20 cellular contexts compared by ENCODE assay signal in the genomic region with DNA sequence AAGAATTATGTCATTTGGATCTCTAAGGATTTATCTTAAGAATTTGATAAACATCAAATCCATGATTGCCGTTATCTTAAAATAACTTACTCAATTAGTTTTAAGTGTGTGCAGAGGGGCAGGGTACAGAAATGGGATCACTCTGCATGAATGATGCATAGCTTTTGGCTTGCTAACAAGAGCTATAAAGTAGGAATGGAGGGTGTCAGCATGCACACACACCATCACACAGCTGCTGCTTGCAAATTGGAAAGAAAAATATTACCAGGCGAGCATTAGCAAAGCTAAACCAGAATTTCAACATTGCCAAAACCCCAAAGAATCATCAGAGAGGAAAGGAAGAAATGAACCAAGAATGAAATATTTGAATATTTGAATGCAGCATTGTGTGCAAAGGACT.
DNase-seq lines count a peak whose midpoint lies in the region; ATAC-seq, FAIRE-seq and TF ChIP-seq lines count a peak whose summit lies in the region.
"Had no signal": no experiment of that assay in that cellular context is flagged by ENCODE, and none has a peak within 500 bp of the region (broad histone marks: within the 10 kb centered on the region; RNA-seq: fewer than 3 reads in every experiment).

No MANE protein-coding gene starts in this region.

- no peaks in the 10 kb centered on the region for H3K36me3 ChIP-seq in MG63
- no peaks in the 10 kb centered on the region for H3K36me3 ChIP-seq in astrocyte (ENCODE audit: insufficient read depth, low read length)
- no peaks in the 10 kb centered on the region for H3K36me3 ChIP-seq in mucosa of descending colon (ENCODE audit: low read depth)
- no peaks in the 10 kb centered on the region for H3K36me3 ChIP-seq in OCI-LY7 (ENCODE audit: insufficient read depth, low read length)

- H4K20me1 ChIP-seq in astrocyte (ENCODE audit: insufficient read depth, low read length) (no peaks in the 10 kb centered on the region), OCI-LY7 (ENCODE audit: insufficient read depth, low read length) (no peaks in the 10 kb centered on the region)

- H3K27ac Mint-ChIP-seq in astrocyte (ENCODE audit: unreplicated experiment), result no peak overlapping the region
- H3K27ac Mint-ChIP-seq: CD14-positive monocyte, HFFc6 had no signal

- H3K9ac ChIP-seq in astrocyte (ENCODE audit: low read length), result no peak overlapping the region
- H3K9ac ChIP-seq: KMS-11 had no signal

- H3K4me2 ChIP-seq in astrocyte (ENCODE audit: low read length) (no peak overlapping the region), OCI-LY7 (ENCODE audit: low read length) (no peak overlapping the region)
- H3K4me2 ChIP-seq: KMS-11 had no signal

- no peak overlapping the region for H3K27ac ChIP-seq in astrocyte (ENCODE audit: low read depth, low read length)
- no peak overlapping the region for H3K27ac ChIP-seq in OCI-LY7 (ENCODE audit: low read depth, low read length, poor library complexity, severe bottlenecking)
- H3K27ac ChIP-seq: KMS-11 had no signal

- ATAC-seq in HG02870 (IDR thresholded peaks at IDR 0.05; ENCODE audit: unreplicated experiment), result no peak
- ATAC-seq in mucosa of descending colon, result no peak
- ATAC-seq: SK-N-SH treated with all-trans-retinoic acid at 6 μM for 48 hours had no signal

- H3K4me1 Mint-ChIP-seq in astrocyte (ENCODE audit: low read depth, unreplicated experiment), result no peaks in the 10 kb centered on the region

- H3K27me3 Mint-ChIP-seq in astrocyte (ENCODE audit: low read depth, unreplicated experiment), result no peaks in the 10 kb centered on the region

- H3K27me3 ChIP-seq in MG63 (no peaks in the 10 kb centered on the region), astrocyte (ENCODE audit: insufficient read depth, low read length) (no peaks in the 10 kb centered on the region)

- POLR2A ChIA-PET in OCI-LY7 (lab: Charles Lee), result interaction anchor here (1.0 kb wide), 1 partner anchor 28 kb away, joined by 5 read pairs; no protein-coding TSS in a partner anchor

- no peaks in the 10 kb centered on the region for H3K36me3 Mint-ChIP-seq in astrocyte (ENCODE audit: low read depth, unreplicated experiment)
- H3K36me3 Mint-ChIP-seq: CD14-positive monocyte had no signal

- no peak for FAIRE-seq in astrocyte (lab: Jason Lieb, UNC)

- H3K4me3 Mint-ChIP-seq in astrocyte (ENCODE audit: unreplicated experiment), result no peak overlapping the region
- H3K4me3 Mint-ChIP-seq: CD14-positive monocyte, HFFc6 had no signal

- H3K4me1 ChIP-seq in astrocyte (ENCODE audit: insufficient read depth, low read length) (no peaks in the 10 kb centered on the region), mucosa of descending colon (ENCODE audit: low read depth) (no peaks in the 10 kb centered on the region), OCI-LY7 (ENCODE audit: insufficient read depth, low read length, poor library complexity, severe bottlenecking) (peaks cover 12% of the 10 kb centered on the region)

- no peaks in the 10 kb centered on the region for H3K9me2 ChIP-seq in OCI-LY7 (ENCODE audit: insufficient read depth, low read length)

- H3K9me3 ChIP-seq in MG63 (no peaks in the 10 kb centered on the region; the same call in 1 of the 2 replicates), astrocyte (ENCODE audit: insufficient read depth, low read depth, low read length) (no peaks in the 10 kb centered on the region), mucosa of descending colon (no peaks in the 10 kb centered on the region), OCI-LY7 (ENCODE audit: low read length) (no peaks in the 10 kb centered on the region)

- TF ChIP-seq CTCF in astrocyte (IDR thresholded peaks at IDR 0.05; ENCODE audit: insufficient read depth, low read depth, low read length) (no peak), fibroblast of mammary gland (conservative IDR thresholded peaks at IDR 0.05; ENCODE audit: control insufficient read depth, insufficient read depth, low read depth, low read length) (no peak), mucosa of descending colon (IDR thresholded peaks at IDR 0.05) (no peak), OCI-LY7 (conservative IDR thresholded peaks at IDR 0.05; ENCODE audit: low read length) (no peak)

- intact Hi-C loops in mucosa of descending colon (cut with DNase I, micrococcal nuclease), result no loop called here
- intact Hi-C loops in OCI-LY7 (cut with micrococcal nuclease; ENCODE audit: unreplicated experiment), result no loop called here

- BruUV-seq in OCI-LY7 (replicated peaks; lab: Mats Ljungman, UMichigan), result no TSS peak

- no peak overlapping the region for H3K4me3 ChIP-seq in MG63
- H3K4me3 ChIP-seq in astrocyte (ENCODE audit: insufficient read depth, low read depth, low read length), result no peak overlapping the region
- no peak overlapping the region for H3K4me3 ChIP-seq in fibroblast of mammary gland (ENCODE audit: control insufficient read depth, low read depth, low read length)
- no peak overlapping the region for H3K4me3 ChIP-seq in skeletal muscle cell (ENCODE audit: low read depth, low read length)
- H3K4me3 ChIP-seq in mucosa of descending colon, result no peak overlapping the region
- no peak overlapping the region for H3K4me3 ChIP-seq in OCI-LY7 (ENCODE audit: low read depth, low read length, poor library complexity, severe bottlenecking)

- no peaks in the 10 kb centered on the region for H3K9me3 Mint-ChIP-seq in astrocyte (ENCODE audit: unreplicated experiment)
- H3K9me3 Mint-ChIP-seq: HFFc6 had no signal

- H3K79me2 ChIP-seq in astrocyte (ENCODE audit: insufficient read depth, low read length), result no peaks in the 10 kb centered on the region
- H3K79me2 ChIP-seq in OCI-LY7 (ENCODE audit: insufficient read depth, low read depth, low read length), result no peaks in the 10 kb centered on the region

- CTCF ChIA-PET in OCI-LY7 (lab: Charles Lee; ENCODE audit: unreplicated experiment), result no interaction called here

- DNase-seq in MG63 (peak; percentile 4), astrocyte (ENCODE audit: low read depth) (peak; percentile 10), fibroblast of mammary gland (ENCODE audit: low read depth) (peak; percentile 16), skeletal muscle cell (ENCODE audit: low read depth) (peak; percentile 58), mucosa of descending colon (no peak), OCI-LY7 (ENCODE audit: low spot score) (no peak)
- DNase-seq: ACHN, AML-193, GDM1, H7, HFFc6, NCI-H1048, NCI-H1436, NCI-H2081, OCI-M1, SHP77 had no signal

- H2AFZ ChIP-seq in astrocyte (ENCODE audit: low read depth, low read length), result no peak overlapping the region
- H2AFZ ChIP-seq in OCI-LY7 (ENCODE audit: low read length), result no peak overlapping the region

Comparison
In these comparisons a context has a peak if more than half of its experiments do, and no peak if none do; other contexts are left out.
1. DNase-seq: peak in MG63 (single experiment), astrocyte (single experiment), fibroblast of mammary gland (single experiment) and skeletal muscle cell (single experiment); none in mucosa of descending colon (0 of 3) and OCI-LY7 (single experiment).